In the genomic region with DNA sequence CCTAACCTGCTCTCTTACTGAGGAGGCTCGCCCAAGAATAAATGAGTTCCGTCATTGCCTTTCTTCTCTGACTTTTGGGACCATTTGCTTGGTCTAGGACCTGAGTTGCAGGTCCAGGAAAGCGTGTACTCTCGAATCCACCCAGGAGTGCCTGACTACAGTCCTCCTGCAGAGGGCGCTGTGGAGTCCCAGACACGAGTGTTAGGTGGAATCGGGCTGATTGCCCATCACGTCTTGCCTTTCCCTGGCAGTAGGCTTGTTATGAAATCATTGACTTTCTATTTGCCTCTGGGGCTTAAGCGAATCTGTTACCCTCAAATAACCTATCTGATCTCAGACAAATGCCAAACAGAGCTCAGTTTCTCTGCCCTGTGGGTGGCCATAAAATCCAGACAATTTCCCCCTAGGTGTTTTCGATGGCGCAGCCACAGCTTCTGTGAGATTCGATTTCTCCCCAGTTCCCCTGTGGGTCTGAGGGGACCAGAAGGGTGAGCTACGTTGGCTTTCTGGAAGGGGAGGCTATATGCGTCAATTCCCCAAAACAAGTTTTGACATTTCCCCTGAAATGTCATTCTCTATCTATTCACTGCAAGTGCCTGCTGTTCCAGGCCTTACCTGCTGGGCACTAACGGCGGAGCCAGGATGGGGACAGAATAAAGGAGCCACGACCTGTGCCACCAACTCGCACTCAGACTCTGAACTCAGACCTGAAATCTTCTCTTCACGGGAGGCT, we compare ENCODE assay signal across 8 cellular contexts. TPM values are rescaled to one million over a fixed set of nuclear protein-coding genes. Genes with fewer than 3 reads are reported as not detected.
DNase-seq lines count a peak whose midpoint lies in the region; ATAC-seq and TF ChIP-seq lines count a peak whose summit lies in the region.

A gene with protein sequence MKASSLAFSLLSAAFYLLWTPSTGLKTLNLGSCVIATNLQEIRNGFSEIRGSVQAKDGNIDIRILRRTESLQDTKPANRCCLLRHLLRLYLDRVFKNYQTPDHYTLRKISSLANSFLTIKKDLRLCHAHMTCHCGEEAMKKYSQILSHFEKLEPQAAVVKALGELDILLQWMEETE (plus strand): TSS at position 685 of the 733 bp plus-strand sequence. CDS start 230 bp downstream, outside the sequence.

- no TSS peak for BruUV-seq in PC-3 (replicated peaks; lab: Mats Ljungman, UMichigan)

- CTCF ChIA-PET in CD4-positive, alpha-beta memory T cell (lab: Charles Lee; ENCODE audit: partially characterized antibody): interaction anchor here (0.7 to 7.9 kb wide), 31 partner anchors 8 to 139 kb away, joined by 3 to 73 read pairs (median 4); a partner anchor contains a TSS
- CTCF ChIA-PET in PC-3 (lab: Charles Lee): interaction anchor here (0.6 to 1.2 kb wide), 3 partner anchors 25 to 149 kb away, joined by 3 to 4 read pairs (median 3); no protein-coding TSS in a partner anchor

- POLR2A ChIA-PET in CD4-positive, alpha-beta memory T cell (lab: Charles Lee; ENCODE audit: partially characterized antibody): interaction anchor here (0.8 to 1.4 kb wide), 2 partner anchors 35 to 44 kb away, joined by 3 to 4 read pairs; no protein-coding TSS in a partner anchor
- POLR2A ChIA-PET in PC-3 (lab: Charles Lee; ENCODE audit: unreplicated experiment): interaction anchor here (0.6 kb wide), 1 partner anchor 46 kb away, joined by 4 read pairs; no protein-coding TSS in a partner anchor

- peak within 1 kb of the TSS in 2 of 7 donors; percentile 15 to 55 for H3K27ac Mint-ChIP-seq in CD4-positive, alpha-beta memory T cell
- H3K27ac Mint-ChIP-seq in activated T-cell treated with anti-CD3 and anti-CD28 coated beads, Interleukin-2, amount 50 U/mL, for 72 hours: no peak within 1 kb of the TSS
- H3K27ac Mint-ChIP-seq in osteocyte (ENCODE audit: unreplicated experiment): no peak within 1 kb of the TSS

- no peaks in the 10 kb centered on the region for H4K20me1 ChIP-seq in PC-3 (ENCODE audit: low read length)

- peak within 1 kb of the TSS in 1 of 8 donors; percentile 6 for H3K4me3 Mint-ChIP-seq in CD4-positive, alpha-beta memory T cell
- no peak within 1 kb of the TSS for H3K4me3 Mint-ChIP-seq in activated T-cell treated with anti-CD3 and anti-CD28 coated beads, Interleukin-2, amount 50 U/mL, for 72 hours
- H3K4me3 Mint-ChIP-seq in osteocyte (ENCODE audit: unreplicated experiment): no peak within 1 kb of the TSS

- H3K4me1 ChIP-seq in CD4-positive, alpha-beta memory T cell (ENCODE audit: insufficient read depth, low read length): no peaks in the 10 kb centered on the region
- H3K4me1 ChIP-seq in PC-3 (ENCODE audit: insufficient read depth, low read length) (no peaks in the 10 kb centered on the region), tibial artery (no peaks in the 10 kb centered on the region)

- no peaks in the 10 kb centered on the region for H3K36me3 Mint-ChIP-seq in CD4-positive, alpha-beta memory T cell
- H3K36me3 Mint-ChIP-seq in activated T-cell treated with anti-CD3 and anti-CD28 coated beads, Interleukin-2, amount 50 U/mL, for 72 hours (ENCODE audit: insufficient read depth in 2 of 2): no peaks in the 10 kb centered on the region
- H3K36me3 Mint-ChIP-seq in osteocyte (ENCODE audit: unreplicated experiment): no peaks in the 10 kb centered on the region

- H3K9me3 Mint-ChIP-seq in CD4-positive, alpha-beta memory T cell: peaks cover 0 to 2% (median 0%) of the 10 kb centered on the region in 8 donors
- H3K9me3 Mint-ChIP-seq in activated T-cell treated with anti-CD3 and anti-CD28 coated beads, Interleukin-2, amount 50 U/mL, for 72 hours: no peaks in the 10 kb centered on the region
- H3K9me3 Mint-ChIP-seq in osteocyte (ENCODE audit: unreplicated experiment): no peaks in the 10 kb centered on the region

- no peaks in the 10 kb centered on the region for H3F3A ChIP-seq in PC-3 (ENCODE audit: low read length, unreplicated experiment)

- no peaks in the 10 kb centered on the region for H3K36me3 ChIP-seq in CD4-positive, alpha-beta memory T cell (ENCODE audit: insufficient read depth, low read length)
- H3K36me3 ChIP-seq in PC-3 (ENCODE audit: low read depth, low read length) (no peaks in the 10 kb centered on the region), tibial artery (no peaks in the 10 kb centered on the region)

- ATAC-seq in PC-3 (peak; percentile 81), GM18519 (IDR thresholded peaks at IDR 0.05; ENCODE audit: low FRiP score, unreplicated experiment) (no peak)
- peak; percentile 82 to 88 for ATAC-seq in activated T-cell treated with anti-CD3 and anti-CD28 coated beads, Interleukin-2, amount 50 U/mL, for 72 hours (replicated peaks in 1 of 2)

- H3K27ac ChIP-seq in CD4-positive, alpha-beta memory T cell (ENCODE audit: low read depth, low read length): no peak within 1 kb of the TSS
- H3K27ac ChIP-seq in PC-3 (ENCODE audit: low read length) (no peak within 1 kb of the TSS), tibial artery (no peak within 1 kb of the TSS)

- TF ChIP-seq CTCF in PC-3 (conservative IDR thresholded peaks at IDR 0.05; ENCODE audit: low read depth, low read length): peak; percentile 100
- peak; percentile 97 for TF ChIP-seq CTCF in fibroblast of villous mesenchyme (IDR thresholded peaks at IDR 0.05; ENCODE audit: insufficient read depth, low read depth, low read length)
- TF ChIP-seq CTCF in osteocyte (IDR thresholded peaks at IDR 0.05): peak; percentile 60
- TF ChIP-seq CTCF in tibial artery (IDR thresholded peaks at IDR 0.05): peak; percentile 33 to 43

- intact Hi-C loops in CD4-positive, alpha-beta memory T cell (cut with micrococcal nuclease): loop anchor here (1.0 to 2.0 kb wide), 5 partner anchors 47 to 139 kb away; no protein-coding TSS in a partner anchor
- intact Hi-C loops in PC-3 (cut with micrococcal nuclease): loop anchor here (1.0 to 5.0 kb wide), 4 partner anchors 25 to 212 kb away; no protein-coding TSS in a partner anchor
- intact Hi-C loops in tibial artery (cut with DNase I; ENCODE audit: low total_unique reads): no loop called here

- no peaks in the 10 kb centered on the region for H3K79me2 ChIP-seq in PC-3 (ENCODE audit: low read length)

- H3K9me2 ChIP-seq in PC-3 (replicated peaks; ENCODE audit: low read length): no peaks in the 10 kb centered on the region

- no peak within 1 kb of the TSS for H2AFZ ChIP-seq in PC-3 (ENCODE audit: low read length)

- H3K27me3 ChIP-seq in CD4-positive, alpha-beta memory T cell (ENCODE audit: insufficient read depth, low read length): no peaks in the 10 kb centered on the region
- peaks cover 8% of the 10 kb centered on the region; the same call in 1 of the 2 replicates for H3K27me3 ChIP-seq in PC-3 (ENCODE audit: low read length)
- peaks cover 0 to 5% of the 10 kb centered on the region in 2 donors for H3K27me3 ChIP-seq in tibial artery

- peak; percentile 73 to 79 (median 77) for DNase-seq in CD4-positive, alpha-beta memory T cell
- peak; percentile 87 for DNase-seq in HK-2 (ENCODE audit: unreplicated experiment)
- DNase-seq in PC-3: peak; percentile 98
- peak; percentile 87 to 90 for DNase-seq in activated T-cell treated with anti-CD3 and anti-CD28 coated beads, Interleukin-2, amount 50 U/mL, for 72 hours
- peak; percentile 89 for DNase-seq in fibroblast of villous mesenchyme (ENCODE audit: low read depth)
- DNase-seq in osteocyte (ENCODE audit: extremely low spot score, unreplicated experiment): peak; percentile 84
- peak; percentile 59 to 73 for DNase-seq in tibial artery

- peaks cover 15 to 16% of the 10 kb centered on the region in 2 donors for H3K27me3 Mint-ChIP-seq in CD4-positive, alpha-beta memory T cell
- peaks cover 17% of the 10 kb centered on the region for H3K27me3 Mint-ChIP-seq in activated T-cell treated with anti-CD3 and anti-CD28 coated beads, Interleukin-2, amount 50 U/mL, for 72 hours (ENCODE audit: low read depth)
- peaks cover 46% of the 10 kb centered on the region for H3K27me3 Mint-ChIP-seq in osteocyte (ENCODE audit: unreplicated experiment)

- 0 out of 2 replicates have a peak within 1 kb of the TSS, but pooled peaks have one; percentile 1 for H3K4me2 ChIP-seq in PC-3 (ENCODE audit: low read length)

- H3K4me3 ChIP-seq in CD4-positive, alpha-beta memory T cell (ENCODE audit: low read length in 2 of 2): no peak within 1 kb of the TSS
- H3K4me3 ChIP-seq in PC-3 (ENCODE audit: low read length) (no peak within 1 kb of the TSS), fibroblast of villous mesenchyme (ENCODE audit: low read depth, low read length) (no peak within 1 kb of the TSS), tibial artery (no peak within 1 kb of the TSS)

- H3K4me1 Mint-ChIP-seq in CD4-positive, alpha-beta memory T cell: peaks cover 0 to 5% (median 5%) of the 10 kb centered on the region in 4 donors
- peaks cover 32% of the 10 kb centered on the region for H3K4me1 Mint-ChIP-seq in activated T-cell treated with anti-CD3 and anti-CD28 coated beads, Interleukin-2, amount 50 U/mL, for 72 hours (ENCODE audit: low read depth)
- H3K4me1 Mint-ChIP-seq in osteocyte (ENCODE audit: unreplicated experiment): no peaks in the 10 kb centered on the region

- H3K9me3 ChIP-seq in CD4-positive, alpha-beta memory T cell (ENCODE audit: control insufficient read depth in 1 of 2, low read length in 2 of 2): no peaks in the 10 kb centered on the region
- H3K9me3 ChIP-seq in PC-3 (ENCODE audit: low read length): no peaks in the 10 kb centered on the region
- H3K9me3 ChIP-seq in tibial artery: no peaks in the 10 kb centered on the region

- H3K9ac ChIP-seq in PC-3 (ENCODE audit: low read length): no peak within 1 kb of the TSS

RNA-seq across cellular contexts. Expression of the gene that starts here (rescaled TPM):
- total RNA-seq in CD4-positive, alpha-beta memory T cell: not detected
- polyA plus RNA-seq in CD4-positive, alpha-beta memory T cell: not detected
- not detected in 2 replicates for total RNA-seq in PC-3 (2014; rRNA removed)
- under 1 TPM in 1 of 2 donors, not detected in 1; 0.28 TPM for total RNA-seq in activated T-cell treated with anti-CD3 and anti-CD28 coated beads, Interleukin-2, amount 50 U/mL, for 72 hours
- total RNA-seq in fibroblast of villous mesenchyme: 0.32 and 0.86 TPM in 2 replicates
- total RNA-seq in osteocyte: not detected in 2 replicates

Comparison
In these comparisons a context has a peak if more than half of its experiments do, and no peak if none do; other contexts are left out.
1. Peak in DNase-seq in CD4-positive, alpha-beta memory T cell; RNA of the gene not detected or under 1 TPM.
2. Peak in DNase-seq, ATAC-seq and H3K4me2 ChIP-seq in PC-3; RNA of the gene not detected or under 1 TPM.
3. Peak in DNase-seq and ATAC-seq in activated T-cell treated with anti-CD3 and anti-CD28 coated beads, Interleukin-2, amount 50 U/mL, for 72 hours; RNA of the gene not detected or under 1 TPM.
4. Peak in DNase-seq in fibroblast of villous mesenchyme; RNA of the gene not detected or under 1 TPM.
5. Peak in DNase-seq in osteocyte; RNA of the gene not detected or under 1 TPM.
6. CTCF ChIP-seq: peak in every context shown above with its lines; median percentile 100 in PC-3; 97 in fibroblast of villous mesenchyme; 60 in osteocyte; 38 in tibial artery.